Comparison of ENCODE assay signal across 2 cellular contexts in genomic region chr9:136607334-136607919, GRCh38.
TF ChIP-seq lines count a peak whose summit lies in the region.

No MANE protein-coding gene starts in this region.

TF ChIP-seq in GM23338, 12 proteins besides CTCF, POLR2A, EP300 and RAD21:
- TF ChIP-seq JUNB (IDR thresholded peaks at IDR 0.05; ENCODE audit: unreplicated experiment) (no peak), REST (IDR thresholded peaks at IDR 0.05; ENCODE audit: unreplicated experiment) (peak; percentile 56)

TF ChIP-seq in SK-N-SH treated with all-trans-retinoic acid at 6 μM for 48 hours, 23 proteins besides CTCF, POLR2A, EP300 and RAD21:
- no peak for TF ChIP-seq GLIS3 (CRISPR knock-in tag; IDR thresholded peaks at IDR 0.05)
- peak; percentile 97 for TF ChIP-seq ZNF70 (CRISPR knock-in tag; IDR thresholded peaks at IDR 0.05)
